29 cellular contexts compared by ENCODE assay signal in genomic region chr2:108490506-108491122, GRCh38.
"Had no signal": no experiment of that assay in that cellular context is flagged by ENCODE, and none has a peak within 500 bp of the region (broad histone marks: within the 10 kb centered on the region; RNA-seq: fewer than 3 reads in every experiment).

No MANE protein-coding gene starts in this region.

- H3K4me3 Mint-ChIP-seq: activated CD4-positive, alpha-beta memory T cell treated with anti-CD3 and anti-CD28 coated beads, Interleukin-2, amount 10 ng/mL, durations not matched to agents 7 days and 5 days; activated CD4-positive, alpha-beta T cell treated with anti-CD3 and anti-CD28 coated beads, Interleukin-2, amount 10 ng/mL, durations not matched to agents 7 days and 5 days; activated naive CD8-positive, alpha-beta T cell treated with anti-CD3 and anti-CD28 coated beads, Interleukin-2, amount 10 ng/mL, durations not matched to agents 7 days and 5 days; activated T-cell treated with anti-CD3 and anti-CD28 coated beads, Interleukin-2, amount 50 U/mL, for 24 hours; activated T-cell treated with anti-CD3 and anti-CD28 coated beads, Interleukin-2, amount 50 U/mL, for 72 hours; effector memory CD8-positive, alpha-beta T cell had no signal

- H3K9me3 ChIP-seq: ascending aorta, esophagus muscularis mucosa, gastrocnemius medialis, heart left ventricle had no signal

- H3K27me3 Mint-ChIP-seq: activated CD4-positive, alpha-beta memory T cell treated with anti-CD3 and anti-CD28 coated beads, Interleukin-2, amount 10 ng/mL, durations not matched to agents 7 days and 5 days; activated CD4-positive, alpha-beta T cell treated with anti-CD3 and anti-CD28 coated beads, Interleukin-2, amount 10 ng/mL, durations not matched to agents 7 days and 5 days; activated naive CD8-positive, alpha-beta T cell treated with anti-CD3 and anti-CD28 coated beads, Interleukin-2, amount 10 ng/mL, durations not matched to agents 7 days and 5 days; activated T-cell treated with anti-CD3 and anti-CD28 coated beads, Interleukin-2, amount 50 U/mL, for 24 hours; effector memory CD8-positive, alpha-beta T cell had no signal

- H3K9me3 Mint-ChIP-seq: activated CD4-positive, alpha-beta memory T cell treated with anti-CD3 and anti-CD28 coated beads, Interleukin-2, amount 10 ng/mL, durations not matched to agents 7 days and 5 days; activated CD4-positive, alpha-beta T cell treated with anti-CD3 and anti-CD28 coated beads, Interleukin-2, amount 10 ng/mL, durations not matched to agents 7 days and 5 days; activated naive CD8-positive, alpha-beta T cell treated with anti-CD3 and anti-CD28 coated beads, Interleukin-2, amount 10 ng/mL, durations not matched to agents 7 days and 5 days; activated T-cell treated with anti-CD3 and anti-CD28 coated beads, Interleukin-2, amount 50 U/mL, for 24 hours; activated T-cell treated with anti-CD3 and anti-CD28 coated beads, Interleukin-2, amount 50 U/mL, for 72 hours; effector memory CD8-positive, alpha-beta T cell had no signal

- H3K4me3 ChIP-seq: ascending aorta, esophagus muscularis mucosa, gastrocnemius medialis, heart left ventricle had no signal

- H3K27me3 ChIP-seq: ascending aorta, brain microvascular endothelial cell, esophagus muscularis mucosa, foreskin keratinocyte, gastrocnemius medialis, heart left ventricle had no signal

- H3K4me1 Mint-ChIP-seq: activated naive CD8-positive, alpha-beta T cell treated with anti-CD3 and anti-CD28 coated beads, Interleukin-2, amount 10 ng/mL, durations not matched to agents 7 days and 5 days had no signal

- H3K27ac ChIP-seq: ascending aorta, esophagus muscularis mucosa, foreskin keratinocyte, gastrocnemius medialis, heart left ventricle had no signal

- DNase-seq: activated CD4-positive, alpha-beta memory T cell treated with anti-CD3 and anti-CD28 coated beads, Interleukin-2, amount 10 ng/mL, durations not matched to agents 7 days and 5 days; activated CD4-positive, alpha-beta T cell treated with anti-CD3 and anti-CD28 coated beads for 4 hours; activated CD4-positive, alpha-beta T cell treated with anti-CD3 and anti-CD28 coated beads, Interleukin-2, amount 10 ng/mL, durations not matched to agents 7 days and 5 days; activated CD4-positive, alpha-beta T cell treated with anti-CD3 and anti-CD28 coated beads, Interleukin-2, amount 50 U/mL, for 4 hours; activated CD4-positive, CD25-positive, alpha-beta regulatory T cell; activated CD4-positive, CD25-positive, alpha-beta regulatory T cell treated with anti-CD3 and anti-CD28 coated beads, Interleukin-2, amount 50 U/mL, for 72 hours; activated CD8-positive, alpha-beta memory T cell treated with anti-CD3 and anti-CD28 coated beads, Interleukin-2, amount 50 U/mL, for 48 hours; activated gamma-delta T cell treated with Interleukin-2 at 50 U/mL for 16 hours; activated naive CD4-positive, alpha-beta T cell treated with anti-CD3 and anti-CD28 coated beads, Interleukin-2, amount 50 U/mL, for 16 hours; activated naive CD4-positive, alpha-beta T cell treated with Interleukin-2 at 50 U/mL for 16 hours; activated naive CD8-positive, alpha-beta T cell treated with anti-CD3 and anti-CD28 coated beads, Interleukin-2, amount 10 ng/mL, durations not matched to agents 7 days and 5 days; activated T-cell treated with anti-CD3 and anti-CD28 coated beads for 4 hours; activated T-cell treated with anti-CD3 and anti-CD28 coated beads, Interleukin-2, amount 50 U/mL, for 24 hours; activated T-cell treated with anti-CD3 and anti-CD28 coated beads, Interleukin-2, amount 50 U/mL, for 72 hours; brain microvascular endothelial cell; caudate nucleus; cortex of kidney; dermis blood vessel endothelial cell; effector CD4-positive, alpha-beta T cell; effector memory CD8-positive, alpha-beta T cell; erythroblast; foreskin keratinocyte; gastrocnemius medialis; glutamatergic neuron; heart left ventricle; T-helper 1 cell; T-helper 2 cell had no signal

- H3K27ac Mint-ChIP-seq: activated CD4-positive, alpha-beta memory T cell treated with anti-CD3 and anti-CD28 coated beads, Interleukin-2, amount 10 ng/mL, durations not matched to agents 7 days and 5 days; activated CD4-positive, alpha-beta T cell treated with anti-CD3 and anti-CD28 coated beads, Interleukin-2, amount 10 ng/mL, durations not matched to agents 7 days and 5 days; activated naive CD8-positive, alpha-beta T cell treated with anti-CD3 and anti-CD28 coated beads, Interleukin-2, amount 10 ng/mL, durations not matched to agents 7 days and 5 days; activated T-cell treated with anti-CD3 and anti-CD28 coated beads, Interleukin-2, amount 50 U/mL, for 72 hours; effector memory CD8-positive, alpha-beta T cell had no signal

- ATAC-seq: activated T-cell treated with anti-CD3 and anti-CD28 coated beads, Interleukin-2, amount 50 U/mL, for 72 hours; effector memory CD8-positive, alpha-beta T cell; foreskin keratinocyte; gastrocnemius medialis; heart left ventricle had no signal

- H3K4me1 ChIP-seq: ascending aorta, esophagus muscularis mucosa, foreskin keratinocyte, gastrocnemius medialis, heart left ventricle had no signal
